Comparison of ENCODE assay signal across 8 cellular contexts in the genomic region with DNA sequence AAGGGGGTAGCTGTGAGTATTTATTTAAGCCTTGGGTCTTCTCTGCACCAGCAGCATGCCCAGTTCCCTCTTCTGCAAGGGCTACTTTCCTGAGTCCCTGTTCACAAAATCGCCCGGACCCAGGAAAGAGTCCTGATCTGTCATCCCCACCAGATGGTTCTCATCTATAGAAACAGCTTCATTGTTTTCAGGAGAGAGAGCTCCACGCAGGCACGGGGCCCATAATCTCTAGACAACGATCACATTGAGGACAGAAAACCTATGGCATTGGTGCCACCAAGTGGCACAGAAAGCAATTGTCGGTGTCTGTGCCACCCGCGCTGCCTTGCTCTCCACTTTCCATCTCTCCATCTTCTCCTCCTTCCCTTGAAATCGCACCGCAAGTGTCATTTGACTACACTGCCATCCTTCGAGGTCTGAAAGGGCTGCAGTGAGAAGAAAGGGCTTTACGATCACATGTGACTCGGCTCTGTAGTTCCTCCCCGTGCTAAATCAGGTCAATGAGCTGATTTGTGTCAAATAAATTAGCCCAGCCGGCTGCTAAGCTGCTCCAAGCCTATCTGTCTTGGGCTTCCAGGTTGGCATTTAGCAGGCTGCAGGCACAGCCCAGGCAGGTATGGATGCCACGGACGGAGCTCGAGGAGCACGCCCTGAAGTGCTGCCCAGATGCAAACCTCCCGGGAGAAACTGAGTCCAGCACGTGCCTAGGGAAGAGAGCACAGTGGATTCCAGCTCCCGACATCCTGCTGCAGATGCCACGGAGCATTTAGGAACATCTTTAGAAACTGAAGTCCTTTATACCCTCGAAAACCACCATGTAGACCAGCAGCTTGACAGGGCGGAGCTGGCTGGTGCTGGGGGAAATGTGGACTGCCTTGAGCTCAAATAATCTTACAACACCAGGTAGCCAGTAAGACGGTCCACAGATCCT. TPM values are rescaled to one million over a fixed set of nuclear protein-coding genes. Genes with fewer than 3 reads are reported as not detected.
DNase-seq lines count a peak whose midpoint lies in the region; ATAC-seq and TF ChIP-seq lines count a peak whose summit lies in the region.

No MANE protein-coding gene starts in this region.

- peak overlapping the region in 1 of 7 donors; percentile 27 for H3K27ac Mint-ChIP-seq in CD14-positive monocyte
- H3K27ac Mint-ChIP-seq in dendritic cell treated with granulocyte-macrophage colony-stimulating factor and Interleukin-4, amounts not matched to agents 40 ng/mL and 50 ng/mL, for 4 days: no peak overlapping the region
- H3K27ac Mint-ChIP-seq in memory B cell: no peak overlapping the region
- H3K27ac Mint-ChIP-seq in stimulated activated memory B cell treated with anti-CD40 and anti-IgM and Interleukin-4, amounts not matched to agents 10 μg/mL and 1 μg/mL and 100 μg/mL, for 72 hours: peak overlapping the region; percentile 26

- H3K36me3 Mint-ChIP-seq in CD14-positive monocyte: peaks cover 14 to 16% of the 10 kb centered on the region in 2 donors
- H3K36me3 Mint-ChIP-seq in dendritic cell treated with granulocyte-macrophage colony-stimulating factor and Interleukin-4, amounts not matched to agents 40 ng/mL and 50 ng/mL, for 4 days (ENCODE audit: low read depth): peaks cover 18% of the 10 kb centered on the region
- H3K36me3 Mint-ChIP-seq in memory B cell: peaks cover 2% of the 10 kb centered on the region
- peaks cover 12% of the 10 kb centered on the region for H3K36me3 Mint-ChIP-seq in stimulated activated memory B cell treated with anti-CD40 and anti-IgM and Interleukin-4, amounts not matched to agents 10 μg/mL and 1 μg/mL and 100 μg/mL, for 72 hours

- peak; percentile 91 for ATAC-seq in memory B cell (ENCODE audit: low read depth)
- peak; percentile 80 for ATAC-seq in stimulated activated memory B cell treated with anti-CD40 and anti-IgM and Interleukin-4, amounts not matched to agents 10 μg/mL and 1 μg/mL and 100 μg/mL, for 72 hours

- peak overlapping the region; percentile 59 to 85 for H3K4me3 Mint-ChIP-seq in CD14-positive monocyte
- peak overlapping the region; percentile 50 for H3K4me3 Mint-ChIP-seq in dendritic cell treated with granulocyte-macrophage colony-stimulating factor and Interleukin-4, amounts not matched to agents 40 ng/mL and 50 ng/mL, for 4 days
- H3K4me3 Mint-ChIP-seq in memory B cell: peak overlapping the region; percentile 62
- H3K4me3 Mint-ChIP-seq in stimulated activated memory B cell treated with anti-CD40 and anti-IgM and Interleukin-4, amounts not matched to agents 10 μg/mL and 1 μg/mL and 100 μg/mL, for 72 hours: peak overlapping the region; percentile 51

- H3K27me3 Mint-ChIP-seq in CD14-positive monocyte (ENCODE audit: low read depth in 3 of 3) (peaks cover 18 to 25% (median 20%) of the 10 kb centered on the region in 3 donors), memory B cell (no peaks in the 10 kb centered on the region)
- H3K27me3 Mint-ChIP-seq in dendritic cell treated with granulocyte-macrophage colony-stimulating factor and Interleukin-4, amounts not matched to agents 40 ng/mL and 50 ng/mL, for 4 days: peaks cover 26% of the 10 kb centered on the region
- H3K27me3 Mint-ChIP-seq in stimulated activated memory B cell treated with anti-CD40 and anti-IgM and Interleukin-4, amounts not matched to agents 10 μg/mL and 1 μg/mL and 100 μg/mL, for 72 hours: peaks cover 6% of the 10 kb centered on the region

- H3K4me1 Mint-ChIP-seq in CD14-positive monocyte (peaks cover 10% of the 10 kb centered on the region), memory B cell (peaks cover 20% of the 10 kb centered on the region)
- peaks cover 10% of the 10 kb centered on the region for H3K4me1 Mint-ChIP-seq in dendritic cell treated with granulocyte-macrophage colony-stimulating factor and Interleukin-4, amounts not matched to agents 40 ng/mL and 50 ng/mL, for 4 days (ENCODE audit: low read depth)
- H3K4me1 Mint-ChIP-seq in stimulated activated memory B cell treated with anti-CD40 and anti-IgM and Interleukin-4, amounts not matched to agents 10 μg/mL and 1 μg/mL and 100 μg/mL, for 72 hours: peaks cover 19% of the 10 kb centered on the region

- peak; percentile 75 for TF ChIP-seq CTCF in CD14-positive monocyte (IDR thresholded peaks at IDR 0.05)

- intact Hi-C loops in CD14-positive monocyte (cut with micrococcal nuclease): loop anchor here (5.0 to 10.0 kb wide), 2 partner anchors 712 to 714 kb away; no protein-coding TSS in a partner anchor
- intact Hi-C loops in dendritic cell treated with granulocyte-macrophage colony-stimulating factor and Interleukin-4, amounts not matched to agents 40 ng/mL and 50 ng/mL, for 4 days (cut with micrococcal nuclease): loop anchor here (2.0 kb wide), 1 partner anchor 710 kb away; no protein-coding TSS in a partner anchor

- H3K9me3 Mint-ChIP-seq in CD14-positive monocyte (no peaks in the 10 kb centered on the region), memory B cell (no peaks in the 10 kb centered on the region)
- H3K9me3 Mint-ChIP-seq in dendritic cell treated with granulocyte-macrophage colony-stimulating factor and Interleukin-4, amounts not matched to agents 40 ng/mL and 50 ng/mL, for 4 days: no peaks in the 10 kb centered on the region
- H3K9me3 Mint-ChIP-seq in stimulated activated memory B cell treated with anti-CD40 and anti-IgM and Interleukin-4, amounts not matched to agents 10 μg/mL and 1 μg/mL and 100 μg/mL, for 72 hours: no peaks in the 10 kb centered on the region

- DNase-seq in CD14-positive monocyte (ENCODE audit: low spot score) (no peak), HCEC 1CT (peak; percentile 47), NCI-H510A (lab: John Stamatoyannopoulos, UW) (peak; percentile 81), memory B cell (ENCODE audit: low spot score in 2 of 2) (peak; percentile 49 to 54), OCI-M2 (lab: John Stamatoyannopoulos, UW; ENCODE audit: unreplicated experiment) (no peak)
- DNase-seq in activated CD4-positive, alpha-beta T cell treated with anti-CD3 and anti-CD28 coated beads, Interleukin-2, amount 50 U/mL, for 24 hours (ENCODE audit: low read depth in 1 of 2, low spot score in 1 of 2): peak; percentile 14 to 32

RNA-seq across cellular contexts. Expression of a gene that starts 28.8 kb away (rescaled TPM):
- 10 to 100 TPM; 15.6 to 19.3 TPM for polyA plus RNA-seq in CD14-positive monocyte

RNA-seq across cellular contexts. Expression of a gene that starts 29.0 kb away (rescaled TPM):
- not detected for polyA plus RNA-seq in CD14-positive monocyte

Comparison
In these comparisons a context has a peak if more than half of its experiments do, and no peak if none do; other contexts are left out.
1. DNase-seq: peak in HCEC 1CT (single experiment), NCI-H510A (single experiment), activated CD4-positive, alpha-beta T cell treated with anti-CD3 and anti-CD28 coated beads, Interleukin-2, amount 50 U/mL, for 24 hours (2 of 2) and memory B cell (2 of 2); none in CD14-positive monocyte (single experiment) and OCI-M2 (single experiment).
2. Peak in every context shown above with its lines, with median percentiles within 50 percentile points of each other: H3K4me3 Mint-ChIP-seq.